ENCODE assay signal across 16 cellular contexts in the genomic region with DNA sequence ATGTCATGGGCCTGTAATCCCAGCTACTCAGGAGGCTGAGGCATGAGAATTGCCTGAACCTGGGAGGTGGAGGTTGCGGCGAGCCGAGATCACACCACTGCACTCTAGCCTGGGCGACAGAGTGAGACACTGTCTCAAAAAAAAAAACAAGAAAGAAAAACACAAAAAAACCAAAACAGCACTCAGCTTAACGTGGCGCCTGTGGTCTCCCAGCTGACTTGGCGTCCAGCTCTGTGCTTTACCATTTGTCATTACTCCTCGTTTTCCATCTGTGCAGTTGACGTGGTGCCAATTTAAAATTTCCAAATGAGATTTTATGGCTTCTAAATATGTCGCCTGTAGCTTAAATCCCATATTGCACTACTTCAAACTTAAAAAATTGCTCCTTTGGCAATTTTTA. TPM values are rescaled to one million over a fixed set of nuclear protein-coding genes. Genes with fewer than 3 reads are reported as not detected.
DNase-seq lines count a peak whose midpoint lies in the region; ATAC-seq and TF ChIP-seq lines count a peak whose summit lies in the region.
"Had no signal": no experiment of that assay in that cellular context is flagged by ENCODE, and none has a peak within 500 bp of the region (broad histone marks: within the 10 kb centered on the region; RNA-seq: fewer than 3 reads in every experiment).

No MANE protein-coding gene starts in this region.

- TF ChIP-seq CTCF in DND-41 (IDR thresholded peaks at IDR 0.05; ENCODE audit: borderline replicate concordance, extremely low read depth, low read length, poor library complexity, severe bottlenecking): no peak
- TF ChIP-seq CTCF in OCI-LY1 (IDR thresholded peaks at IDR 0.05; ENCODE audit: low read length): no peak
- no peak for TF ChIP-seq CTCF in right atrium auricular region (IDR thresholded peaks at IDR 0.05)
- no peak for TF ChIP-seq CTCF in smooth muscle cell (IDR thresholded peaks at IDR 0.05; ENCODE audit: borderline replicate concordance, insufficient read depth, poor library complexity, severe bottlenecking)

- H2AFZ ChIP-seq in DND-41 (ENCODE audit: low read depth, low read length) (no peak overlapping the region), OCI-LY1 (ENCODE audit: low read length) (no peak overlapping the region), smooth muscle cell (ENCODE audit: low read depth) (peak overlapping the region; percentile 42)

- no peaks in the 10 kb centered on the region for H3K79me2 ChIP-seq in DND-41 (ENCODE audit: insufficient read depth, low read length)
- H3K79me2 ChIP-seq in OCI-LY1 (ENCODE audit: insufficient read depth, low read length): no peaks in the 10 kb centered on the region
- H3K79me2 ChIP-seq in smooth muscle cell (ENCODE audit: low read depth): no peaks in the 10 kb centered on the region

- H3K36me3 ChIP-seq in DND-41 (ENCODE audit: insufficient read depth, low read length): no peaks in the 10 kb centered on the region
- no peaks in the 10 kb centered on the region for H3K36me3 ChIP-seq in OCI-LY1 (ENCODE audit: insufficient read depth, low read length)
- H3K36me3 ChIP-seq in right atrium auricular region: no peaks in the 10 kb centered on the region
- no peaks in the 10 kb centered on the region for H3K36me3 ChIP-seq in smooth muscle cell (ENCODE audit: low read depth)
- H3K36me3 ChIP-seq: spleen had no signal

- H3K4me3 ChIP-seq in DND-41 (ENCODE audit: low read depth in 1 of 2, low read length in 2 of 2): no peak overlapping the region
- H3K4me3 ChIP-seq in OCI-LY1 (ENCODE audit: low read depth, low read length, poor library complexity, severe bottlenecking): no peak overlapping the region
- peak overlapping the region; percentile 35 to 50 for H3K4me3 ChIP-seq in right atrium auricular region
- H3K4me3 ChIP-seq in smooth muscle cell: peak overlapping the region; percentile 47
- H3K4me3 ChIP-seq: GM12878 had no signal

- DNase-seq in DND-41: no peak
- DNase-seq in right atrium auricular region (ENCODE audit: low spot score): no peak
- DNase-seq in smooth muscle cell (lab: John Stamatoyannopoulos, UW; ENCODE audit: unreplicated experiment): no peak
- DNase-seq in stimulated activated naive CD4-positive, alpha-beta T cell (lab: John Stamatoyannopoulos, UW): no peak
- DNase-seq: activated CD4-positive, alpha-beta T cell treated with anti-CD3 and anti-CD28 coated beads for 1 hour; activated T-cell treated with anti-CD3 and anti-CD28 coated beads, Interleukin-2, amount 50 U/mL, for 24 hours; amniotic stem cell; NCI-H2029; spleen had no signal

- no peaks in the 10 kb centered on the region for H3K9me2 ChIP-seq in OCI-LY1 (ENCODE audit: low read depth, low read length)

- H3K4me2 ChIP-seq in DND-41 (ENCODE audit: insufficient read depth, low read length) (peak overlapping the region; percentile 57; the same call in 1 of the 2 replicates), OCI-LY1 (ENCODE audit: low read length) (no peak overlapping the region; the same call in 1 of the 2 replicates), smooth muscle cell (peak overlapping the region; percentile 83)

- H3K27me3 ChIP-seq in DND-41 (ENCODE audit: insufficient read depth, low read length, poor library complexity) (no peaks in the 10 kb centered on the region), OCI-LY1 (ENCODE audit: insufficient read depth, low read length) (no peaks in the 10 kb centered on the region), right atrium auricular region (no peaks in the 10 kb centered on the region), smooth muscle cell (ENCODE audit: low read depth) (no peaks in the 10 kb centered on the region)

- no peak for ATAC-seq in DND-41 (ENCODE audit: insufficient read depth, low read depth)
- ATAC-seq in GM19395 (IDR thresholded peaks at IDR 0.05; ENCODE audit: unreplicated experiment): no peak
- ATAC-seq in HG02763 (IDR thresholded peaks at IDR 0.05; ENCODE audit: unreplicated experiment): no peak
- no peak for ATAC-seq in GM18520 (IDR thresholded peaks at IDR 0.05; ENCODE audit: unreplicated experiment)

- H3F3A ChIP-seq in OCI-LY1 (ENCODE audit: insufficient read depth, low read length): no peaks in the 10 kb centered on the region
- peaks cover 10% of the 10 kb centered on the region for H3F3A ChIP-seq in smooth muscle cell (ENCODE audit: low read depth)

- H3K9ac ChIP-seq in DND-41 (ENCODE audit: low read depth, low read length) (no peak overlapping the region), OCI-LY1 (ENCODE audit: low read length) (no peak overlapping the region), smooth muscle cell (ENCODE audit: low read depth) (peak overlapping the region; percentile 47)

- H4K20me1 ChIP-seq in DND-41 (ENCODE audit: insufficient read depth, low read length) (no peaks in the 10 kb centered on the region), OCI-LY1 (ENCODE audit: insufficient read depth, low read length) (no peaks in the 10 kb centered on the region), smooth muscle cell (ENCODE audit: low read depth) (no peaks in the 10 kb centered on the region)

- no peaks in the 10 kb centered on the region for H3K9me3 ChIP-seq in DND-41 (ENCODE audit: insufficient read depth, low read length, severe bottlenecking)
- peaks cover 4% of the 10 kb centered on the region for H3K9me3 ChIP-seq in OCI-LY1 (ENCODE audit: low read length)
- no peaks in the 10 kb centered on the region for H3K9me3 ChIP-seq in right atrium auricular region
- no peaks in the 10 kb centered on the region for H3K9me3 ChIP-seq in smooth muscle cell (replicated peaks; ENCODE audit: low read depth)
- H3K9me3 ChIP-seq: spleen had no signal

- H3K27ac ChIP-seq in DND-41 (ENCODE audit: low read length) (0 out of 2 replicates have a peak overlapping the region, but pooled peaks have one; percentile 52), OCI-LY1 (ENCODE audit: low read depth, low read length, poor library complexity, severe bottlenecking) (peak overlapping the region; percentile 62), right atrium auricular region (peak overlapping the region; percentile 79 to 80), smooth muscle cell (ENCODE audit: low read depth) (peak overlapping the region; percentile 70)

- H3K4me1 ChIP-seq in DND-41 (ENCODE audit: insufficient read depth, low read length) (peaks cover 53% of the 10 kb centered on the region), OCI-LY1 (ENCODE audit: insufficient read depth, low read length, severe bottlenecking) (peaks cover 39% of the 10 kb centered on the region), right atrium auricular region (peaks cover 0 to 15% of the 10 kb centered on the region in 2 donors), smooth muscle cell (ENCODE audit: low read depth) (peaks cover 11% of the 10 kb centered on the region)

- 60% methylated on average over 10 of the region's 10 CpGs for WGBS in smooth muscle cell (ENCODE audit: low lambda C conversion rate)

RNA-seq across cellular contexts. Expression of gene MGP, which starts 2.0 kb away (rescaled TPM):
- 100 to 1,000 TPM; 287 to 454 TPM for total RNA-seq in right atrium auricular region
- 173 and 176 TPM in 2 replicates for total RNA-seq in smooth muscle cell
- polyA plus RNA-seq in smooth muscle cell: 626 and 815 TPM in 2 replicates

RNA-seq across cellular contexts. Expression of gene ART4, which starts 40.3 kb away (rescaled TPM):
- 10 to 100 TPM; 12.1 to 25.9 TPM for total RNA-seq in right atrium auricular region
- 5.0 and 9.0 TPM in 2 replicates for total RNA-seq in smooth muscle cell
- 1.7 and 2.0 TPM in 2 replicates for polyA plus RNA-seq in smooth muscle cell
- total RNA-seq: GM12878 had no signal
- polyA plus RNA-seq: neural cell had no signal

RNA-seq across cellular contexts. Expression of gene ERP27, which starts 54.7 kb away (rescaled TPM):
- total RNA-seq in right atrium auricular region: under 1 TPM; 0.31 to 0.70 TPM
- 3.9 and 7.8 TPM in 2 replicates for total RNA-seq in smooth muscle cell
- 2.7 and 12.3 TPM in 2 replicates for polyA plus RNA-seq in smooth muscle cell
- total RNA-seq: glomerular endothelial cell had no signal
- polyA plus RNA-seq: neural cell had no signal

Comparison
In these comparisons a context has a peak if more than half of its experiments do, and no peak if none do; other contexts are left out.
1. H3K4me3 ChIP-seq: peak in right atrium auricular region (2 of 2) and smooth muscle cell (single experiment); none in DND-41 (0 of 2) and OCI-LY1 (single experiment).
2. Peak in every context shown above with its lines, with median percentiles within 50 percentile points of each other: H3K27ac ChIP-seq.